ENCODE assay signal across 19 cellular contexts in the genomic region with DNA sequence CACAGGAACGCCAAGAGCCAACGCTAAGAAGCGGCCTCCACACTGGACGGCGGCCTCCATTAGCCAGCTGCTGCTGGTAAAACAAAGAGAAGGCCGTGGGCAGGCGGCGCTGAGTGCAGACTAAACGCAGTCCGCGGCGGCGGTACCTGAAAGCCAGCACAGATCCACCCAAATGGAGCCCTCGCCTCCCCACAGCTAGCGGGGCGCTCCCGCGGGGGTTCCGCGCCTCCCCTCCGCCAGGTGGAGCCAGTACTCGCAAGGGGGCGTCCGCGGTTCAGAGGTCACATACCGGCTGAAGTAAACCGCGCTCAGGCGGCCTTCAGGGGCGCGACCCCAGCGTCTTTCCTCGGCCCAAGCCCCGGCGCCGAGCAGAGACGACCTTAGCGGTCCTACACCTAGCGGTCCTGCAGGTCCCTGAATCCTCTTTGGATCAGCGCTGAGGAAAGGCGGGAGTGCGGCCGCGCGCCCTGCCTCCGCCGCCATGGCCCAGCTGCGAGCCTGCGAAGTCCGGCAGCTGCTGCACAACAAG.
DNase-seq lines count a peak whose midpoint lies in the region; ATAC-seq and TF ChIP-seq lines count a peak whose summit lies in the region.
"Had no signal": no experiment of that assay in that cellular context is flagged by ENCODE, and none has a peak within 500 bp of the region (broad histone marks: within the 10 kb centered on the region; RNA-seq: fewer than 3 reads in every experiment).

No MANE protein-coding gene starts in this region.

- TF ChIP-seq CTCF in WERI-Rb-1 (IDR thresholded peaks at IDR 0.05; ENCODE audit: low read depth, low read length), result no peak
- TF ChIP-seq CTCF in osteocyte (IDR thresholded peaks at IDR 0.05), result no peak
- no peak for TF ChIP-seq CTCF in CD14-positive monocyte (IDR thresholded peaks at IDR 0.05)

- peaks cover 8 to 10% of the 10 kb centered on the region in 2 donors for H3K9me3 Mint-ChIP-seq in stimulated activated naive CD8-positive, alpha-beta T cell treated with anti-CD3 and anti-CD28 coated beads, Interleukin-15, amount 100 ng/mL, for 72 hours
- peaks cover 8% of the 10 kb centered on the region for H3K9me3 Mint-ChIP-seq in osteocyte (ENCODE audit: unreplicated experiment)
- H3K9me3 Mint-ChIP-seq in CD14-positive monocyte, result peaks cover 17 to 33% (median 22%) of the 10 kb centered on the region in 7 donors

- H3K36me3 ChIP-seq in WERI-Rb-1, result no peaks in the 10 kb centered on the region

- no peaks in the 10 kb centered on the region for H3K36me3 Mint-ChIP-seq in osteocyte (ENCODE audit: unreplicated experiment)
- H3K36me3 Mint-ChIP-seq in CD14-positive monocyte, result no peaks in the 10 kb centered on the region

- no peak overlapping the region for H3K27ac ChIP-seq in WERI-Rb-1
- H3K27ac ChIP-seq: KMS-11, RWPE1 had no signal

- H3K27me3 ChIP-seq in WERI-Rb-1 (ENCODE audit: insufficient read depth, low read depth, severe bottlenecking), result no peaks in the 10 kb centered on the region

- no peak overlapping the region for H3K4me3 Mint-ChIP-seq in stimulated activated naive CD8-positive, alpha-beta T cell treated with anti-CD3 and anti-CD28 coated beads, Interleukin-15, amount 100 ng/mL, for 72 hours
- H3K4me3 Mint-ChIP-seq in osteocyte (ENCODE audit: unreplicated experiment) (no peak overlapping the region), CD14-positive monocyte (no peak overlapping the region)
- H3K4me3 Mint-ChIP-seq: CD4-positive, CD25-positive, alpha-beta regulatory T cell; HFFc6 had no signal

- H3K27ac Mint-ChIP-seq in stimulated activated naive CD8-positive, alpha-beta T cell treated with anti-CD3 and anti-CD28 coated beads, Interleukin-15, amount 100 ng/mL, for 72 hours, result no peak overlapping the region
- H3K27ac Mint-ChIP-seq in osteocyte (ENCODE audit: unreplicated experiment) (no peak overlapping the region), CD14-positive monocyte (no peak overlapping the region)
- H3K27ac Mint-ChIP-seq: CD4-positive, CD25-positive, alpha-beta regulatory T cell; HFFc6 had no signal

- H3K9me3 ChIP-seq in WERI-Rb-1 (ENCODE audit: severe bottlenecking), result no peaks in the 10 kb centered on the region

- H3K4me1 Mint-ChIP-seq in stimulated activated naive CD8-positive, alpha-beta T cell treated with anti-CD3 and anti-CD28 coated beads, Interleukin-15, amount 100 ng/mL, for 72 hours, result no peaks in the 10 kb centered on the region
- H3K4me1 Mint-ChIP-seq in osteocyte (ENCODE audit: unreplicated experiment) (no peaks in the 10 kb centered on the region), CD14-positive monocyte (no peaks in the 10 kb centered on the region)

- no peak for DNase-seq in stimulated activated naive CD8-positive, alpha-beta T cell treated with anti-CD3 and anti-CD28 coated beads, Interleukin-15, amount 100 ng/mL, for 72 hours
- no peak for DNase-seq in stimulated activated naive CD8-positive, alpha-beta T cell treated with anti-CD3 and anti-CD28 coated beads, Interleukin-15, Interleukin-2, amounts not matched to agents 100 U/mL and 50 U/mL, for 24 hours
- DNase-seq in WERI-Rb-1 (peak; percentile 4), osteocyte (ENCODE audit: extremely low spot score, unreplicated experiment) (peak; percentile 83), NCI-H748 (lab: John Stamatoyannopoulos, UW; ENCODE audit: unreplicated experiment) (no peak), germinal center (ENCODE audit: low spot score) (no peak), CD14-positive monocyte (ENCODE audit: low spot score) (no peak)
- DNase-seq: ACHN; AML-193; Caco-2; CD4-positive, CD25-positive, alpha-beta regulatory T cell; HFFc6; NCI-H1436; NCI-H2029; NCI-H2171; NCI-H446 treated with DMSO at 0.1 percent for 48 hours; NCI-H748 treated with DMSO at 0.1 percent for 48 hours had no signal

- ATAC-seq in stimulated activated naive CD8-positive, alpha-beta T cell treated with anti-CD3 and anti-CD28 coated beads, Interleukin-15, amount 100 ng/mL, for 72 hours, result peak; percentile 56
- no peak for ATAC-seq in stimulated activated naive CD8-positive, alpha-beta T cell treated with anti-CD3 and anti-CD28 coated beads, Interleukin-15, Interleukin-2, amounts not matched to agents 100 U/mL and 50 U/mL, for 24 hours

- H3K27me3 Mint-ChIP-seq in stimulated activated naive CD8-positive, alpha-beta T cell treated with anti-CD3 and anti-CD28 coated beads, Interleukin-15, amount 100 ng/mL, for 72 hours, result no peaks in the 10 kb centered on the region
- peaks cover 2% of the 10 kb centered on the region for H3K27me3 Mint-ChIP-seq in osteocyte (ENCODE audit: unreplicated experiment)
- H3K27me3 Mint-ChIP-seq in CD14-positive monocyte (ENCODE audit: low read depth in 3 of 3), result peaks cover 0 to 2% (median 0%) of the 10 kb centered on the region in 3 donors
- H3K27me3 Mint-ChIP-seq: CD4-positive, CD25-positive, alpha-beta regulatory T cell had no signal

- intact Hi-C loops in CD14-positive monocyte (cut with micrococcal nuclease), result no loop called here

- no peak overlapping the region for H3K4me3 ChIP-seq in WERI-Rb-1 (ENCODE audit: low read depth, low read length)

Comparison
In these comparisons a context has a peak if more than half of its experiments do, and no peak if none do; other contexts are left out.
1. DNase-seq: peak in WERI-Rb-1 (single experiment) and osteocyte (single experiment); none in stimulated activated naive CD8-positive, alpha-beta T cell treated with anti-CD3 and anti-CD28 coated beads, Interleukin-15, amount 100 ng/mL, for 72 hours (0 of 2), stimulated activated naive CD8-positive, alpha-beta T cell treated with anti-CD3 and anti-CD28 coated beads, Interleukin-15, Interleukin-2, amounts not matched to agents 100 U/mL and 50 U/mL, for 24 hours (single experiment), NCI-H748 (single experiment), germinal center (single experiment) and CD14-positive monocyte (single experiment).